In genomic region chr7:38751416-38751815, GRCh38 we compare ENCODE assay signal across 19 cellular contexts.
DNase-seq lines count a peak whose midpoint lies in the region; FAIRE-seq lines count a peak whose summit lies in the region.
"Had no signal": no experiment of that assay in that cellular context is flagged by ENCODE, and none has a peak within 500 bp of the region (broad histone marks: within the 10 kb centered on the region; RNA-seq: fewer than 3 reads in every experiment).

No MANE protein-coding gene starts in this region.

- peaks cover 19% of the 10 kb centered on the region for H3F3A ChIP-seq in GM23248 (ENCODE audit: insufficient read depth)

- intact Hi-C loops in cardiac septum (cut with DNase I), result no loop called here

- H4K20me1 ChIP-seq in GM23248 (ENCODE audit: insufficient read depth), result no peaks in the 10 kb centered on the region
- H4K20me1 ChIP-seq: BLaER1 had no signal

- no peaks in the 10 kb centered on the region for H3K27me3 ChIP-seq in GM23248 (replicated peaks; ENCODE audit: insufficient read depth)
- H3K27me3 ChIP-seq: BLaER1, Peyer's patch had no signal

- H3K4me1 Mint-ChIP-seq in immature natural killer cell, result no peaks in the 10 kb centered on the region
- H3K4me1 Mint-ChIP-seq: CD4-positive, alpha-beta memory T cell had no signal

- peak overlapping the region in 1 of 6 donors; percentile 52 for H3K27ac Mint-ChIP-seq in immature natural killer cell

- FAIRE-seq in RCC 7860 (lab: Jason Lieb, UNC), result no peak

- peaks cover 34 to 50% (median 43%) of the 10 kb centered on the region in 3 donors for H3K36me3 Mint-ChIP-seq in immature natural killer cell

- H3K9me2 ChIP-seq in GM23248 (ENCODE audit: insufficient read depth), result no peaks in the 10 kb centered on the region

- no peak overlapping the region for H3K4me3 Mint-ChIP-seq in immature natural killer cell
- H3K4me3 Mint-ChIP-seq: CD4-positive, alpha-beta memory T cell had no signal

- no peak overlapping the region for H3K9ac ChIP-seq in GM23248
- H3K9ac ChIP-seq: BLaER1 had no signal

- H2AFZ ChIP-seq in GM23248, result no peak overlapping the region

- H3K9me3 ChIP-seq in GM23248 (ENCODE audit: low read depth), result no peaks in the 10 kb centered on the region
- H3K9me3 ChIP-seq: BLaER1, Peyer's patch had no signal

- H3K79me2 ChIP-seq in GM23248 (ENCODE audit: insufficient read depth), result no peaks in the 10 kb centered on the region

- H3K4me3 ChIP-seq in GM23248, result no peak overlapping the region
- H3K4me3 ChIP-seq: BLaER1, Peyer's patch had no signal

- H3K4me1 ChIP-seq in GM23248 (ENCODE audit: insufficient read depth), result peaks cover 16% of the 10 kb centered on the region
- H3K4me1 ChIP-seq: BLaER1, Peyer's patch had no signal

- H3K36me3 ChIP-seq in GM23248 (ENCODE audit: low read depth), result no peaks in the 10 kb centered on the region

- DNase-seq in AG08395 (ENCODE audit: low spot score) (peak; percentile 27), GM23248 (peak; percentile 68), RCC 7860 (ENCODE audit: low spot score) (peak; percentile 20), fibroblast of peridontal ligament (ENCODE audit: extremely low read depth) (peak; percentile 38), NCI-H2196 treated with DMSO at 0.1 percent for 48 hours (lab: John Stamatoyannopoulos, UW; ENCODE audit: unreplicated experiment) (no peak), immature natural killer cell (no peak), SIG-M5 (lab: John Stamatoyannopoulos, UW) (no peak), cardiac septum (ENCODE audit: low spot score) (no peak)
- DNase-seq: 8988T; Calu3; CD4-positive, alpha-beta memory T cell; DMS53; H9; NCI-H1092 treated with DMSO at 0.1 percent for 48 hours; NCI-H146; NCI-H2029 treated with DMSO at 0.1 percent for 48 hours; NCI-H2171 treated with DMSO at 0.1 percent for 48 hours; Peyer's patch had no signal

- in situ Hi-C loops in GM23248 (cut with MboI), result no loop called here

- H3K27ac ChIP-seq in GM23248, result peak overlapping the region; percentile 43
- H3K27ac ChIP-seq: BLaER1, Peyer's patch had no signal

- 10 to 20% methylated on average over 1 of the region's 1 CpG for WGBS in GM23248 (ENCODE audit: low coverage in 1 of 2, low lambda C conversion rate in 2 of 2, missing lambda C conversion rate in 2 of 2), 2 experiments

- H3K4me2 ChIP-seq in GM23248 (ENCODE audit: unreplicated experiment), result peak overlapping the region; percentile 29
- H3K4me2 ChIP-seq: BLaER1 had no signal

- H3K27me3 Mint-ChIP-seq in immature natural killer cell (ENCODE audit: low read depth in 3 of 3), result peaks cover 0 to 3% (median 2%) of the 10 kb centered on the region in 3 donors
- H3K27me3 Mint-ChIP-seq: CD4-positive, alpha-beta memory T cell had no signal

- H3K9me3 Mint-ChIP-seq in immature natural killer cell, result no peaks in the 10 kb centered on the region
- H3K9me3 Mint-ChIP-seq: CD4-positive, alpha-beta memory T cell; H9 had no signal

Comparison
In these comparisons a context has a peak if more than half of its experiments do, and no peak if none do; other contexts are left out.
1. DNase-seq: peak in AG08395 (single experiment), GM23248 (single experiment), RCC 7860 (single experiment) and fibroblast of peridontal ligament (single experiment); none in NCI-H2196 treated with DMSO at 0.1 percent for 48 hours (single experiment), immature natural killer cell (0 of 3), SIG-M5 (single experiment) and cardiac septum (single experiment).